ENCODE assay signal across 8 cellular contexts in the genomic region with DNA sequence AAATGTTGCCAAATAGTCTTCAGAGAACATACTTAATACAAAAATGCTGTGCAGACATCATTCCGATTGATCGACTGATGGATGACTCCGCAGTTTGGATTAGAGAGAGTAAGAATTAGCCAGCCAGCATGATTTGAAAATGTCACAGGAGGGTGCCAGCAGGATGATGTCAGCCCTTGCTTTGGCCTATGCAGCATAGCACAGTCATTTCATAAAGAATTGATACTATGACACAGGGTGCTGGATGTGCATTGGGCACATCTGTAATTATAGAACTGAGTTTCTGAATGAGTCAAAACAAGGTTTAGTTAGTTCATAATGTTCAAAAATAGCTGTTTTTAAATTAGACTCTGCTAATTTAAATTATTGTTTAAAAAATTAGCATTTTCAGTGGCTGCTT. TPM values are rescaled to one million over a fixed set of nuclear protein-coding genes. Genes with fewer than 3 reads are reported as not detected.
DNase-seq lines count a peak whose midpoint lies in the region; ATAC-seq and TF ChIP-seq lines count a peak whose summit lies in the region.

No MANE protein-coding gene starts in this region.

- TF ChIP-seq CTCF in adrenal gland (IDR thresholded peaks at IDR 0.05): no peak

- H3K27me3 ChIP-seq in ACC112 (ENCODE audit: insufficient read depth, low read length): no peaks in the 10 kb centered on the region
- no peaks in the 10 kb centered on the region for H3K27me3 ChIP-seq in adrenal gland

- no peaks in the 10 kb centered on the region for H3K79me2 ChIP-seq in ACC112 (ENCODE audit: control insufficient read depth, insufficient read depth, low read length, unreplicated experiment)

- no peaks in the 10 kb centered on the region for H3K9me3 ChIP-seq in adrenal gland (replicated peaks in 1 of 3)

- H3K36me3 ChIP-seq in ACC112 (ENCODE audit: insufficient read depth, low read length): peaks cover 3% of the 10 kb centered on the region; the same call in 1 of the 2 replicates
- peaks cover 0 to 12% of the 10 kb centered on the region in 2 donors for H3K36me3 ChIP-seq in adrenal gland (replicated peaks in 1 of 2)

- H3K27ac ChIP-seq in ACC112 (ENCODE audit: low read depth, low read length) (0 out of 2 replicates have a peak overlapping the region, but pooled peaks have one; percentile 18), adrenal gland (no peak overlapping the region)

- intact Hi-C loops in adrenal gland (cut with DNase I): no loop called here

- H3K4me1 ChIP-seq in ACC112 (ENCODE audit: control insufficient read depth, insufficient read depth, low read length, unreplicated experiment): peaks cover 12% of the 10 kb centered on the region
- peaks cover 0 to 7% of the 10 kb centered on the region in 2 donors for H3K4me1 ChIP-seq in adrenal gland (replicated peaks in 1 of 2)

- DNase-seq in adrenal gland (peak in 5 of 7 donors; percentile 23 to 57 (median 32)), NCI-H2107 (lab: John Stamatoyannopoulos, UW) (no peak), NCI-H1092 treated with DMSO at 0.1 percent for 48 hours (lab: John Stamatoyannopoulos, UW) (no peak), ACHN (no peak)

- ATAC-seq in GM19023 (IDR thresholded peaks at IDR 0.05; ENCODE audit: unreplicated experiment) (peak; percentile 85), HG03025 (IDR thresholded peaks at IDR 0.05; ENCODE audit: low FRiP score, unreplicated experiment) (peak; percentile 80), esophagus mucosa (no peak)

- no peak for TF ChIP-seq POLR2A in adrenal gland (IDR thresholded peaks at IDR 0.05)

- no peak overlapping the region for H2AFZ ChIP-seq in ACC112 (ENCODE audit: low read length, unreplicated experiment)

- 64 to 77% (median 73%) methylated on average over 3 of the region's 3 CpGs for WGBS in adrenal gland, 4 donors

- H3K4me3 ChIP-seq in ACC112 (ENCODE audit: low read depth, low read length): no peak overlapping the region
- no peak overlapping the region for H3K4me3 ChIP-seq in adrenal gland

- in situ Hi-C loops in ACHN (cut with HindIII; ENCODE audit: low pct_ligation_motif_present, low pct_unique_long_range_greater_than_20kb, low sequenced_read_pairs): no loop called here

RNA-seq across cellular contexts. Expression of gene TRAF5, which starts 21.6 kb away (rescaled TPM):
- 10 to 100 TPM in 1 of 8 donors, 1 to 10 TPM in 7; 1.0 to 13.5 (median 6.4) TPM for total RNA-seq in adrenal gland
- polyA plus RNA-seq in adrenal gland: 10 to 100 TPM in 1 of 3 donors, 1 to 10 TPM in 2; 3.8 to 16.7 (median 9.3) TPM
- total RNA-seq in esophagus mucosa: 2.8 TPM

RNA-seq across cellular contexts. Expression of gene RCOR3, which starts 45.9 kb away (rescaled TPM):
- total RNA-seq in adrenal gland: 10 to 100 TPM; 28.4 to 57.2 (median 36.5) TPM
- 10 to 100 TPM; 19.4 to 35.2 (median 30.0) TPM for polyA plus RNA-seq in adrenal gland
- total RNA-seq in esophagus mucosa: 18.9 TPM

Comparison
In these comparisons a context has a peak if more than half of its experiments do, and no peak if none do; other contexts are left out.
1. DNase-seq: peak in adrenal gland (5 of 7); none in NCI-H2107 (single experiment), NCI-H1092 treated with DMSO at 0.1 percent for 48 hours (single experiment) and ACHN (single experiment).